In genomic region chr10:21926949-21927348, GRCh38 we compare ENCODE assay signal across 12 cellular contexts.
DNase-seq lines count a peak whose midpoint lies in the region; ATAC-seq and TF ChIP-seq lines count a peak whose summit lies in the region.
"Had no signal": no experiment of that assay in that cellular context is flagged by ENCODE, and none has a peak within 500 bp of the region (broad histone marks: within the 10 kb centered on the region; RNA-seq: fewer than 3 reads in every experiment).

No MANE protein-coding gene starts in this region.

- H3K27ac ChIP-seq in esophagus muscularis mucosa (replicated peaks in 1 of 4): no peak overlapping the region
- H3K27ac ChIP-seq: testis had no signal

- 40% methylated on average over 2 of the region's 2 CpGs for WGBS in esophagus muscularis mucosa

- TF ChIP-seq CTCF in HFF-Myc (IDR thresholded peaks at IDR 0.05; ENCODE audit: low read depth, low read length, missing control alignments) (no peak), kidney epithelial cell (IDR thresholded peaks at IDR 0.05; ENCODE audit: insufficient read depth, low read length, poor library complexity, severe bottlenecking) (no peak), esophagus muscularis mucosa (IDR thresholded peaks at IDR 0.05) (no peak)

- intact Hi-C loops in esophagus muscularis mucosa (cut with DNase I): no loop called here

- H3K27me3 ChIP-seq in kidney epithelial cell (ENCODE audit: control insufficient read depth, insufficient read depth, low read length) (no peaks in the 10 kb centered on the region), esophagus muscularis mucosa (no peaks in the 10 kb centered on the region)
- H3K27me3 ChIP-seq: testis had no signal

- no peaks in the 10 kb centered on the region for H3K36me3 ChIP-seq in kidney epithelial cell (ENCODE audit: control insufficient read depth, insufficient read depth, low read length)
- no peaks in the 10 kb centered on the region for H3K36me3 ChIP-seq in esophagus muscularis mucosa

- no peak for TF ChIP-seq POLR2A in esophagus muscularis mucosa (IDR thresholded peaks at IDR 0.05; ENCODE audit: low read depth)

- no peak for ATAC-seq in GM18870 (IDR thresholded peaks at IDR 0.05; ENCODE audit: unreplicated experiment)

- H3K9me3 ChIP-seq in esophagus muscularis mucosa: no peaks in the 10 kb centered on the region
- H3K9me3 ChIP-seq: testis had no signal

- H3K4me3 ChIP-seq in HFF-Myc (replicated peaks; ENCODE audit: low read depth, low read length): no peak overlapping the region
- H3K4me3 ChIP-seq in kidney epithelial cell (ENCODE audit: low read depth, low read length): no peak overlapping the region
- H3K4me3 ChIP-seq in esophagus muscularis mucosa: no peak overlapping the region
- H3K4me3 ChIP-seq: testis had no signal

- in situ Hi-C loops in ACHN (cut with HindIII; ENCODE audit: low pct_ligation_motif_present, low pct_unique_long_range_greater_than_20kb, low sequenced_read_pairs): no loop called here

- peaks cover 7 to 13% (median 9%) of the 10 kb centered on the region in 4 donors for H3K4me1 ChIP-seq in esophagus muscularis mucosa
- H3K4me1 ChIP-seq: testis had no signal

- DNase-seq in ACHN (peak; percentile 87), HFF-Myc (ENCODE audit: extremely low read depth, low read depth) (peak; percentile 65), amniotic epithelial cell (ENCODE audit: low read depth) (peak; percentile 98), kidney epithelial cell (ENCODE audit: low read depth) (peak; percentile 86), iPS-NIHi7 (ENCODE audit: extremely low spot score) (no peak), CD1c-positive myeloid dendritic cell (ENCODE audit: extremely low spot score) (no peak), esophagus muscularis mucosa (ENCODE audit: extremely low spot score) (no peak)
- DNase-seq: activated CD4-positive, CD25-positive, alpha-beta regulatory T cell; NCI-H510A; stimulated activated CD4-positive, alpha-beta T cell treated with anti-CD3 and anti-CD28 coated beads, Interleukin-12 subunit alpha, Interleukin-12 subunit beta, amount 100 ng/mL, for 4 hours; testis had no signal

- TF ChIP-seq EP300 in esophagus muscularis mucosa (IDR thresholded peaks at IDR 0.05): no peak

Comparison
In these comparisons a context has a peak if more than half of its experiments do, and no peak if none do; other contexts are left out.
1. DNase-seq: peak in ACHN (single experiment), HFF-Myc (single experiment), amniotic epithelial cell (single experiment) and kidney epithelial cell (single experiment); none in iPS-NIHi7 (single experiment), CD1c-positive myeloid dendritic cell (single experiment) and esophagus muscularis mucosa (single experiment).